Comparison of ENCODE assay signal across 1 cellular context in genomic region chr11:2400069-2400760, GRCh38.
TF ChIP-seq lines count a peak whose summit lies in the region.

Gene TSSC4 (plus strand): TSS chr11:2400750. CDS start chr11:2402634, 1,884 bp downstream.

TF ChIP-seq in GM12878, 131 proteins besides CTCF, POLR2A, EP300 and RAD21 (continued from another document and continues in another):
- TF ChIP-seq ELK1 (IDR thresholded peaks at IDR 0.05; ENCODE audit: low read depth, low read length) (peak; percentile 98), STAT3 (IDR thresholded peaks at IDR 0.05; ENCODE audit: low read depth, low read length) (no peak), SP1 (IDR thresholded peaks at IDR 0.05; ENCODE audit: low read depth, low read length) (peak; percentile 72), ZNF24 (IDR thresholded peaks at IDR 0.05) (no peak), NFIC (IDR thresholded peaks at IDR 0.05; ENCODE audit: low read depth, low read length) (no peak), PKNOX1 (IDR thresholded peaks at IDR 0.05) (peak; percentile 93), CHD4 (IDR thresholded peaks at IDR 0.05) (no peak), SREBF1 (IDR thresholded peaks at IDR 0.05; ENCODE audit: low read length) (peak; percentile 81), ZNF384 (IDR thresholded peaks at IDR 0.05; ENCODE audit: borderline replicate concordance, low read depth, low read length) (no peak), PAX8 (IDR thresholded peaks at IDR 0.05) (no peak), SRF (IDR thresholded peaks at IDR 0.05; ENCODE audit: low read depth in 2 of 2, low read length in 2 of 2) (peak; percentile 91 to 95; a peak in 3 of 4 replicates), ZBTB4 (CRISPR knock-in tag; IDR thresholded peaks at IDR 0.05) (no peak), EED (IDR thresholded peaks at IDR 0.05; ENCODE audit: low read depth) (peak; percentile 32; the same call in 1 of the 2 replicates), EGR1 (IDR thresholded peaks at IDR 0.05; ENCODE audit: borderline replicate concordance in 1 of 2, low read depth in 2 of 2, low read length in 2 of 2) (peak; percentile 33 to 50; a peak in 2 of 3 replicates), NFYA (IDR thresholded peaks at IDR 0.05; ENCODE audit: borderline replicate concordance, low read depth, low read length) (no peak), SIX5 (IDR thresholded peaks at IDR 0.05; ENCODE audit: low read depth, low read length, severe bottlenecking) (peak; percentile 94), E2F4 (IDR thresholded peaks at IDR 0.05; ENCODE audit: low read depth, low read length) (no peak), RBBP5 (conservative IDR thresholded peaks at IDR 0.05) (no peak), FOXM1 (IDR thresholded peaks at IDR 0.05; ENCODE audit: low read depth, low read length) (no peak), HSF1 (IDR thresholded peaks at IDR 0.05; ENCODE audit: low read depth, low read length) (no peak), IRF5 (IDR thresholded peaks at IDR 0.05; ENCODE audit: borderline replicate concordance) (no peak), MTA2 (IDR thresholded peaks at IDR 0.05; ENCODE audit: low read depth) (no peak)
- TF ChIP-seq, protein P1, sequence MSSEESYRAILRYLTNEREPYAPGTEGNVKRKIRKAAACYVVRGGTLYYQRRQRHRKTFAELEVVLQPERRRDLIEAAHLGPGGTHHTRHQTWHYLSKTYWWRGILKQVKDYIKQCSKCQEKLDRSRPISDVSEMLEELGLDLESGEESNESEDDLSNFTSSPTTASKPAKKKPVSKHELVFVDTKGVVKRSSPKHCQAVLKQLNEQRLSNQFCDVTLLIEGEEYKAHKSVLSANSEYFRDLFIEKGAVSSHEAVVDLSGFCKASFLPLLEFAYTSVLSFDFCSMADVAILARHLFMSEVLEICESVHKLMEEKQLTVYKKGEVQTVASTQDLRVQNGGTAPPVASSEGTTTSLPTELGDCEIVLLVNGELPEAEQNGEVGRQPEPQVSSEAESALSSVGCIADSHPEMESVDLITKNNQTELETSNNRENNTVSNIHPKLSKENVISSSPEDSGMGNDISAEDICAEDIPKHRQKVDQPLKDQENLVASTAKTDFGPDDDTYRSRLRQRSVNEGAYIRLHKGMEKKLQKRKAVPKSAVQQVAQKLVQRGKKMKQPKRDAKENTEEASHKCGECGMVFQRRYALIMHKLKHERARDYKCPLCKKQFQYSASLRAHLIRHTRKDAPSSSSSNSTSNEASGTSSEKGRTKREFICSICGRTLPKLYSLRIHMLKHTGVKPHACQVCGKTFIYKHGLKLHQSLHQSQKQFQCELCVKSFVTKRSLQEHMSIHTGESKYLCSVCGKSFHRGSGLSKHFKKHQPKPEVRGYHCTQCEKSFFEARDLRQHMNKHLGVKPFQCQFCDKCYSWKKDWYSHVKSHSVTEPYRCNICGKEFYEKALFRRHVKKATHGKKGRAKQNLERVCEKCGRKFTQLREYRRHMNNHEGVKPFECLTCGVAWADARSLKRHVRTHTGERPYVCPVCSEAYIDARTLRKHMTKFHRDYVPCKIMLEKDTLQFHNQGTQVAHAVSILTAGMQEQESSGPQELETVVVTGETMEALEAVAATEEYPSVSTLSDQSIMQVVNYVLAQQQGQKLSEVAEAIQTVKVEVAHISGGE (CRISPR knock-in tag; IDR thresholded peaks at IDR 0.05), result peak; percentile 82
- TF ChIP-seq, protein P2, sequence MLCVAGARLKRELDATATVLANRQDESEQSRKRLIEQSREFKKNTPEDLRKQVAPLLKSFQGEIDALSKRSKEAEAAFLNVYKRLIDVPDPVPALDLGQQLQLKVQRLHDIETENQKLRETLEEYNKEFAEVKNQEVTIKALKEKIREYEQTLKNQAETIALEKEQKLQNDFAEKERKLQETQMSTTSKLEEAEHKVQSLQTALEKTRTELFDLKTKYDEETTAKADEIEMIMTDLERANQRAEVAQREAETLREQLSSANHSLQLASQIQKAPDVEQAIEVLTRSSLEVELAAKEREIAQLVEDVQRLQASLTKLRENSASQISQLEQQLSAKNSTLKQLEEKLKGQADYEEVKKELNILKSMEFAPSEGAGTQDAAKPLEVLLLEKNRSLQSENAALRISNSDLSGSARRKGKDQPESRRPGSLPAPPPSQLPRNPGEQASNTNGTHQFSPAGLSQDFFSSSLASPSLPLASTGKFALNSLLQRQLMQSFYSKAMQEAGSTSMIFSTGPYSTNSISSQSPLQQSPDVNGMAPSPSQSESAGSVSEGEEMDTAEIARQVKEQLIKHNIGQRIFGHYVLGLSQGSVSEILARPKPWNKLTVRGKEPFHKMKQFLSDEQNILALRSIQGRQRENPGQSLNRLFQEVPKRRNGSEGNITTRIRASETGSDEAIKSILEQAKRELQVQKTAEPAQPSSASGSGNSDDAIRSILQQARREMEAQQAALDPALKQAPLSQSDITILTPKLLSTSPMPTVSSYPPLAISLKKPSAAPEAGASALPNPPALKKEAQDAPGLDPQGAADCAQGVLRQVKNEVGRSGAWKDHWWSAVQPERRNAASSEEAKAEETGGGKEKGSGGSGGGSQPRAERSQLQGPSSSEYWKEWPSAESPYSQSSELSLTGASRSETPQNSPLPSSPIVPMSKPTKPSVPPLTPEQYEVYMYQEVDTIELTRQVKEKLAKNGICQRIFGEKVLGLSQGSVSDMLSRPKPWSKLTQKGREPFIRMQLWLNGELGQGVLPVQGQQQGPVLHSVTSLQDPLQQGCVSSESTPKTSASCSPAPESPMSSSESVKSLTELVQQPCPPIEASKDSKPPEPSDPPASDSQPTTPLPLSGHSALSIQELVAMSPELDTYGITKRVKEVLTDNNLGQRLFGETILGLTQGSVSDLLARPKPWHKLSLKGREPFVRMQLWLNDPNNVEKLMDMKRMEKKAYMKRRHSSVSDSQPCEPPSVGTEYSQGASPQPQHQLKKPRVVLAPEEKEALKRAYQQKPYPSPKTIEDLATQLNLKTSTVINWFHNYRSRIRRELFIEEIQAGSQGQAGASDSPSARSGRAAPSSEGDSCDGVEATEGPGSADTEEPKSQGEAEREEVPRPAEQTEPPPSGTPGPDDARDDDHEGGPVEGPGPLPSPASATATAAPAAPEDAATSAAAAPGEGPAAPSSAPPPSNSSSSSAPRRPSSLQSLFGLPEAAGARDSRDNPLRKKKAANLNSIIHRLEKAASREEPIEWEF (IDR thresholded peaks at IDR 0.05; ENCODE audit: insufficient replicate concordance, low read depth, low read length), result no peak
- TF ChIP-seq, protein P3, sequence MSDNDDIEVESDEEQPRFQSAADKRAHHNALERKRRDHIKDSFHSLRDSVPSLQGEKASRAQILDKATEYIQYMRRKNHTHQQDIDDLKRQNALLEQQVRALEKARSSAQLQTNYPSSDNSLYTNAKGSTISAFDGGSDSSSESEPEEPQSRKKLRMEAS (IDR thresholded peaks at IDR 0.05; ENCODE audit: low read depth, low read length), result peak; percentile 48
- TF ChIP-seq, protein P4, sequence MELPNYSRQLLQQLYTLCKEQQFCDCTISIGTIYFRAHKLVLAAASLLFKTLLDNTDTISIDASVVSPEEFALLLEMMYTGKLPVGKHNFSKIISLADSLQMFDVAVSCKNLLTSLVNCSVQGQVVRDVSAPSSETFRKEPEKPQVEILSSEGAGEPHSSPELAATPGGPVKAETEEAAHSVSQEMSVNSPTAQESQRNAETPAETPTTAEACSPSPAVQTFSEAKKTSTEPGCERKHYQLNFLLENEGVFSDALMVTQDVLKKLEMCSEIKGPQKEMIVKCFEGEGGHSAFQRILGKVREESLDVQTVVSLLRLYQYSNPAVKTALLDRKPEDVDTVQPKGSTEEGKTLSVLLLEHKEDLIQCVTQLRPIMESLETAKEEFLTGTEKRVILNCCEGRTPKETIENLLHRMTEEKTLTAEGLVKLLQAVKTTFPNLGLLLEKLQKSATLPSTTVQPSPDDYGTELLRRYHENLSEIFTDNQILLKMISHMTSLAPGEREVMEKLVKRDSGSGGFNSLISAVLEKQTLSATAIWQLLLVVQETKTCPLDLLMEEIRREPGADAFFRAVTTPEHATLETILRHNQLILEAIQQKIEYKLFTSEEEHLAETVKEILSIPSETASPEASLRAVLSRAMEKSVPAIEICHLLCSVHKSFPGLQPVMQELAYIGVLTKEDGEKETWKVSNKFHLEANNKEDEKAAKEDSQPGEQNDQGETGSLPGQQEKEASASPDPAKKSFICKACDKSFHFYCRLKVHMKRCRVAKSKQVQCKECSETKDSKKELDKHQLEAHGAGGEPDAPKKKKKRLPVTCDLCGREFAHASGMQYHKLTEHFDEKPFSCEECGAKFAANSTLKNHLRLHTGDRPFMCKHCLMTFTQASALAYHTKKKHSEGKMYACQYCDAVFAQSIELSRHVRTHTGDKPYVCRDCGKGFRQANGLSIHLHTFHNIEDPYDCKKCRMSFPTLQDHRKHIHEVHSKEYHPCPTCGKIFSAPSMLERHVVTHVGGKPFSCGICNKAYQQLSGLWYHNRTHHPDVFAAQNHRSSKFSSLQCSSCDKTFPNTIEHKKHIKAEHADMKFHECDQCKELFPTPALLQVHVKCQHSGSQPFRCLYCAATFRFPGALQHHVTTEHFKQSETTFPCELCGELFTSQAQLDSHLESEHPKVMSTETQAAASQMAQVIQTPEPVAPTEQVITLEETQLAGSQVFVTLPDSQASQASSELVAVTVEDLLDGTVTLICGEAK (IDR thresholded peaks at IDR 0.05; ENCODE audit: borderline replicate concordance), result peak; percentile 99
